16 cellular contexts compared by ENCODE assay signal in the genomic region with DNA sequence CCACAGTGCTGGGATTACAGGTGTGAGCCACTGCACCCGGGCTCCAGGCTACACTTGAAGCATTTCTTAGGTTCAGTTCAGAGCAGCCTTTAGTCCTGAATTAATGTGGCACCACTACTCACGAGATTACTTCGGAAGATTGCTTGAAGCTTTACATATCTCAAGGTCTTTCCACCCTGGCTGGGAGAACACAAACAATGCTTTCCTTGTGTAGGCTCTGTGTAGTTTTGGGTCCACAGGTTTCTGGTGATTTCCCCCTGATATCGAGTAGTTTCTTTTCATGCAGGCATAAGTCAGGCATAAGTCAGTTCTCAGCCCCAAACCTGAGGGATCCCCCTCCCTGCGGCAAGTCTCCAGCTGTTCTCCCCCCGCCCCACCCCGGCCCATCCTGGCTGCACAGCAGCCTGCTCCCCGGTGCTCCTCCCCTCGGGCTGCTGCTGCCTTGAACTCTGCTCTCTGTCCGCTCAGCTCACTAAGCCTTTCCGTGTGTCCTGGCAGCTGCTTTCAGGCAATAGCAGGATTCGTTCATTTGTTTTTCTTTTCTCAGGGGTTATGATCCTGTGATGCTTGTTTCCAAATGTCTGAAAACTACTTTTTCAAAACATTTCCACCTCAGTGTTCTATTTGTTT.
A peak's percentile ranks its signal among the peaks of the same experiment; 100 is the strongest.
DNase-seq lines count a peak whose midpoint lies in the region; ATAC-seq, FAIRE-seq and TF ChIP-seq lines count a peak whose summit lies in the region.
"Had no signal": no experiment of that assay in that cellular context is flagged by ENCODE, and none has a peak within 500 bp of the region (broad histone marks: within the 10 kb centered on the region; RNA-seq: fewer than 3 reads in every experiment).

No MANE protein-coding gene starts in this region.

- BruUV-seq in HepG2 (replicated peaks; lab: Mats Ljungman, UMichigan): no TSS peak

- no peak for TF ChIP-seq RAD21 in HepG2 (CRISPR knock-in tag; IDR thresholded peaks at IDR 0.05)

- CTCF ChIA-PET in HepG2 (lab: Yijun Ruan, JAX; ENCODE audit: low intra/inter-chr PET ratio, low total read pairs): interaction anchor here (1.6 kb wide), 1 partner anchor 55 kb away, joined by 9 read pairs; no protein-coding TSS in a partner anchor

- intact Hi-C loops in HepG2 (cut with micrococcal nuclease; ENCODE audit: unreplicated experiment): no loop called here
- intact Hi-C loops in pancreas (cut with DNase I): no loop called here
- intact Hi-C loops in thyroid gland (cut with DNase I): loop anchor here (10.0 kb wide), 1 partner anchor 389 kb away; no protein-coding TSS in a partner anchor

- FAIRE-seq in HepG2 (lab: Jason Lieb, UNC): peak; percentile 51
- FAIRE-seq in pancreas (lab: Jason Lieb, UNC): no peak
- FAIRE-seq: A549, D721Med had no signal

- H2AFZ ChIP-seq in OCI-LY3 (ENCODE audit: low read depth, low read length): no peak overlapping the region; the same call in 1 of the 2 replicates
- no peak overlapping the region for H2AFZ ChIP-seq in HepG2 (ENCODE audit: low read length)
- H2AFZ ChIP-seq: GM23338 had no signal

- TF ChIP-seq CTCF in OCI-LY3 (IDR thresholded peaks at IDR 0.05; ENCODE audit: low read depth, low read length) (no peak), HepG2 (CRISPR knock-in tag; IDR thresholded peaks at IDR 0.05) (peak; percentile 7; the same call in 1 of the 2 replicates), pancreas (IDR thresholded peaks at IDR 0.05) (no peak), thyroid gland (IDR thresholded peaks at IDR 0.05) (no peak)

- ATAC-seq in HepG2: peak; percentile 90
- peak; percentile 44 to 73 (median 48) for ATAC-seq in pancreas
- ATAC-seq in GM19397 (IDR thresholded peaks at IDR 0.05; ENCODE audit: unreplicated experiment): no peak
- ATAC-seq: GM23338 had no signal

- peak overlapping the region; percentile 31 for H3K27ac ChIP-seq in OCI-LY3 (ENCODE audit: low read length)
- peak overlapping the region; percentile 58 for H3K27ac ChIP-seq in HepG2 (ENCODE audit: extremely low read length, insufficient read depth, low read length)
- H3K27ac ChIP-seq in pancreas: no peak overlapping the region
- H3K27ac ChIP-seq in thyroid gland: no peak overlapping the region
- H3K27ac ChIP-seq: A549; BLaER1 treated with 17β-estradiol and CSF1 and Interleukin-3, amounts not matched to agents 10 nM and 100 nM; RWPE1 had no signal

- TF ChIP-seq EP300 in HepG2 (IDR thresholded peaks at IDR 0.05; ENCODE audit: low read depth in 2 of 2, low read length in 2 of 2): no peak
- no peak for TF ChIP-seq EP300 in HepG2 (CRISPR knock-in tag; IDR thresholded peaks at IDR 0.05; ENCODE audit: borderline replicate concordance)

- H3K4me1 ChIP-seq in OCI-LY3 (ENCODE audit: low read length) (peaks cover 37% of the 10 kb centered on the region), HepG2 (ENCODE audit: insufficient read depth, low read length) (peaks cover 22% of the 10 kb centered on the region), pancreas (peaks cover 0 to 5% (median 3%) of the 10 kb centered on the region in 3 donors), thyroid gland (peaks cover 0 to 4% of the 10 kb centered on the region in 2 donors)
- H3K4me1 ChIP-seq: A549; BLaER1 treated with 17β-estradiol and CSF1 and Interleukin-3, amounts not matched to agents 10 nM and 100 nM had no signal

- POLR2A ChIA-PET in HepG2 (lab: Yijun Ruan, JAX): no interaction called here

- H3K9me3 ChIP-seq in OCI-LY3 (ENCODE audit: insufficient read depth, low read length) (no peaks in the 10 kb centered on the region; the same call in 1 of the 2 replicates), HepG2 (ENCODE audit: low read length) (no peaks in the 10 kb centered on the region), pancreas (no peaks in the 10 kb centered on the region), thyroid gland (no peaks in the 10 kb centered on the region)
- H3K9me3 ChIP-seq: A549; BLaER1 treated with 17β-estradiol and CSF1 and Interleukin-3, amounts not matched to agents 10 nM and 100 nM had no signal

- H3K36me3 ChIP-seq in OCI-LY3 (replicated peaks; ENCODE audit: low read depth, low read length) (no peaks in the 10 kb centered on the region), HepG2 (replicated peaks in 1 of 2; ENCODE audit: control insufficient read depth in 1 of 2, insufficient read depth in 2 of 2, low read length in 2 of 2) (no peaks in the 10 kb centered on the region), pancreas (no peaks in the 10 kb centered on the region), thyroid gland (no peaks in the 10 kb centered on the region)
- H3K36me3 ChIP-seq: BLaER1 treated with 17β-estradiol and CSF1 and Interleukin-3, amounts not matched to agents 10 nM and 100 nM had no signal

- peak overlapping the region; percentile 70 for H3K4me3 ChIP-seq in OCI-LY3 (ENCODE audit: low read length)
- peak overlapping the region in 2 of 3 experiments; percentile 17 to 54; a peak in 3 of 6 replicates for H3K4me3 ChIP-seq in HepG2 (replicated peaks in 1 of 3; ENCODE audit: insufficient read depth in 1 of 3, low read depth in 2 of 3, low read length in 3 of 3)
- no peak overlapping the region for H3K4me3 ChIP-seq in pancreas
- no peak overlapping the region for H3K4me3 ChIP-seq in thyroid gland (replicated peaks in 1 of 3)
- H3K4me3 ChIP-seq: A549; BLaER1 treated with 17β-estradiol and CSF1 and Interleukin-3, amounts not matched to agents 10 nM and 100 nM; GM23338 had no signal

- DNase-seq in ELF-1 (ENCODE audit: low read depth, low spot score) (peak; percentile 17), HepG2 (ENCODE audit: low spot score) (peak; percentile 68), pancreas (no peak), NCI-H748 (lab: John Stamatoyannopoulos, UW; ENCODE audit: unreplicated experiment) (no peak), thyroid gland (no peak), ecto neural progenitor cell (ENCODE audit: low spot score) (no peak)
- DNase-seq: HCEC 1CT, NCI-H510A, SIG-M5 had no signal

- H4K20me1 ChIP-seq in OCI-LY3 (ENCODE audit: insufficient read depth, low read length) (no peaks in the 10 kb centered on the region), HepG2 (ENCODE audit: insufficient read depth, low read length) (no peaks in the 10 kb centered on the region)
- H4K20me1 ChIP-seq: BLaER1 treated with 17β-estradiol and CSF1 and Interleukin-3, amounts not matched to agents 10 nM and 100 nM had no signal

- WGBS in HepG2 (ENCODE audit: low lambda C conversion rate): 2% methylated on average over 11 of the region's 12 CpGs
- WGBS in pancreas, 2 donors: 25 to 36% methylated on average over 12 of the region's 12 CpGs
- WGBS in thyroid gland, 2 donors: 68 to 79% methylated on average over 12 of the region's 12 CpGs

- peak overlapping the region; percentile 44 for H3K9ac ChIP-seq in OCI-LY3 (ENCODE audit: low read length)
- H3K9ac ChIP-seq in HepG2 (ENCODE audit: insufficient read depth, low read depth, low read length): no peak overlapping the region; the same call in 1 of the 2 replicates
- H3K9ac ChIP-seq: BLaER1 treated with 17β-estradiol and CSF1 and Interleukin-3, amounts not matched to agents 10 nM and 100 nM had no signal

- H3K4me2 ChIP-seq in OCI-LY3 (ENCODE audit: low read length): peak overlapping the region; percentile 90
- H3K4me2 ChIP-seq in HepG2 (ENCODE audit: low read depth, low read length): peak overlapping the region; percentile 88
- H3K4me2 ChIP-seq: BLaER1 treated with 17β-estradiol and CSF1 and Interleukin-3, amounts not matched to agents 10 nM and 100 nM; GM23338 had no signal

- no peaks in the 10 kb centered on the region for H3K79me2 ChIP-seq in OCI-LY3 (ENCODE audit: low read length)
- no peaks in the 10 kb centered on the region for H3K79me2 ChIP-seq in HepG2 (ENCODE audit: insufficient read depth, low read length)

- in situ Hi-C loops in HepG2 (cut with HindIII; ENCODE audit: extremely low pct_ligation_motif_present, low pct_unique_long_range_greater_than_20kb): loop anchor here (10.0 kb wide), 1 partner anchor 269 kb away; no protein-coding TSS in a partner anchor

- TF ChIP-seq POLR2A in HepG2 (IDR thresholded peaks at IDR 0.05; ENCODE audit: insufficient read depth in 1 of 2, low read depth in 2 of 2, low read length in 2 of 2) (no peak), thyroid gland (IDR thresholded peaks at IDR 0.05) (no peak)

- H3K27me3 ChIP-seq in OCI-LY3 (ENCODE audit: low read depth, low read length) (no peaks in the 10 kb centered on the region), HepG2 (ENCODE audit: control insufficient read depth in 1 of 2, insufficient read depth in 2 of 2, low read length in 2 of 2) (peaks cover 0 to 1% of the 10 kb centered on the region in 2 experiments; a peak in 1 of 5 replicates), pancreas (no peaks in the 10 kb centered on the region), thyroid gland (no peaks in the 10 kb centered on the region)
- H3K27me3 ChIP-seq: BLaER1 treated with 17β-estradiol and CSF1 and Interleukin-3, amounts not matched to agents 10 nM and 100 nM had no signal

TF ChIP-seq in HepG2, 621 proteins besides CTCF, POLR2A, EP300 and RAD21 (continues in another document):
- no peak for TF ChIP-seq PRPF4 (IDR thresholded peaks at IDR 0.05; ENCODE audit: low read depth, low read length, poor library complexity, severe bottlenecking)
- TF ChIP-seq SP5 (CRISPR knock-in tag; IDR thresholded peaks at IDR 0.05; ENCODE audit: borderline replicate concordance, low read depth): peak; percentile 89
- peak; percentile 90 for TF ChIP-seq HNF4A (CRISPR knock-in tag; IDR thresholded peaks at IDR 0.05)
- TF ChIP-seq RFXAP (CRISPR knock-in tag; IDR thresholded peaks at IDR 0.05; ENCODE audit: borderline replicate concordance): no peak
- TF ChIP-seq ZNF263 (CRISPR knock-in tag; IDR thresholded peaks at IDR 0.05): peak; percentile 89
- TF ChIP-seq ZMYM3 (CRISPR knock-in tag; IDR thresholded peaks at IDR 0.05): 0 out of 2 replicates have a peak, but pooled peaks have one; percentile 19
- peak; percentile 32; the same call in 1 of the 2 replicates for TF ChIP-seq HDAC2 (CRISPR knock-in tag; IDR thresholded peaks at IDR 0.05)
- TF ChIP-seq SAP130 (CRISPR knock-in tag; IDR thresholded peaks at IDR 0.05; ENCODE audit: low read depth): 0 out of 2 replicates have a peak, but pooled peaks have one; percentile 29
- TF ChIP-seq MAZ (IDR thresholded peaks at IDR 0.05; ENCODE audit: borderline replicate concordance, low read depth, low read length): peak; percentile 67; the same call in 1 of the 2 replicates
- no peak for TF ChIP-seq MAZ (CRISPR knock-in tag; IDR thresholded peaks at IDR 0.05; ENCODE audit: low read depth)
- peak; percentile 43; the same call in 1 of the 2 replicates for TF ChIP-seq HNF4G (IDR thresholded peaks at IDR 0.05; ENCODE audit: borderline replicate concordance, low read depth, low read length)
- TF ChIP-seq HNF4G (CRISPR knock-in tag; IDR thresholded peaks at IDR 0.05; ENCODE audit: borderline replicate concordance, low read depth): peak; percentile 57; the same call in 1 of the 2 replicates

Comparison
In these comparisons a context has a peak if more than half of its experiments do, and no peak if none do; other contexts are left out.
1. DNase-seq: peak in ELF-1 (single experiment) and HepG2 (single experiment); none in pancreas (0 of 6), NCI-H748 (single experiment), thyroid gland (0 of 2) and ecto neural progenitor cell (single experiment).
2. H3K27ac ChIP-seq: peak in OCI-LY3 (single experiment) and HepG2 (single experiment); none in pancreas (0 of 4) and thyroid gland (0 of 3).
3. H3K4me3 ChIP-seq: peak in OCI-LY3 (single experiment) and HepG2 (2 of 3); none in pancreas (0 of 4) and thyroid gland (0 of 3).